9 cellular contexts compared by ENCODE assay signal in genomic region chr5:122313001-122313402, GRCh38. TPM values are rescaled to one million over a fixed set of nuclear protein-coding genes. Genes with fewer than 3 reads are reported as not detected.
DNase-seq lines count a peak whose midpoint lies in the region; ATAC-seq and TF ChIP-seq lines count a peak whose summit lies in the region.
"Had no signal": no experiment of that assay in that cellular context is flagged by ENCODE, and none has a peak within 500 bp of the region (broad histone marks: within the 10 kb centered on the region; RNA-seq: fewer than 3 reads in every experiment).

No MANE protein-coding gene starts in this region.

- H3K27ac Mint-ChIP-seq in neural progenitor cell: peak overlapping the region; percentile 50
- no peak overlapping the region for H3K27ac Mint-ChIP-seq in activated CD4-positive, alpha-beta memory T cell treated with anti-CD3 and anti-CD28 coated beads, Interleukin-2, amount 10 ng/mL, durations not matched to agents 7 days and 5 days

- peaks cover 18% of the 10 kb centered on the region for H3K4me1 Mint-ChIP-seq in neural progenitor cell
- peaks cover 4% of the 10 kb centered on the region for H3K4me1 Mint-ChIP-seq in activated CD4-positive, alpha-beta memory T cell treated with anti-CD3 and anti-CD28 coated beads, Interleukin-2, amount 10 ng/mL, durations not matched to agents 7 days and 5 days

- H3K27me3 Mint-ChIP-seq in neural progenitor cell (ENCODE audit: insufficient read depth, low read depth): peaks cover 17% of the 10 kb centered on the region
- peaks cover 45% of the 10 kb centered on the region for H3K27me3 Mint-ChIP-seq in activated CD4-positive, alpha-beta memory T cell treated with anti-CD3 and anti-CD28 coated beads, Interleukin-2, amount 10 ng/mL, durations not matched to agents 7 days and 5 days

- H2AFZ ChIP-seq in OCI-LY3 (ENCODE audit: low read depth, low read length) (peak overlapping the region; percentile 69; the same call in 1 of the 2 replicates), neural progenitor cell (replicated peaks) (peak overlapping the region; percentile 97)

- H3K9me3 ChIP-seq in OCI-LY3 (ENCODE audit: insufficient read depth, low read length): peaks cover 3% of the 10 kb centered on the region; the same call in 1 of the 2 replicates
- H3K9me3 ChIP-seq in neural progenitor cell (ENCODE audit: low read depth): no peaks in the 10 kb centered on the region

- POLR2A ChIA-PET in activated CD4-positive, alpha-beta memory T cell treated with anti-CD3 and anti-CD28 coated beads, Interleukin-2, amount 10 ng/mL, durations not matched to agents 7 days and 5 days (lab: Charles Lee): no interaction called here

- peaks cover 23% of the 10 kb centered on the region for H3F3A ChIP-seq in neural progenitor cell (ENCODE audit: low read depth)

- H3K4me3 Mint-ChIP-seq in neural progenitor cell: peak overlapping the region; percentile 98
- H3K4me3 Mint-ChIP-seq in activated CD4-positive, alpha-beta memory T cell treated with anti-CD3 and anti-CD28 coated beads, Interleukin-2, amount 10 ng/mL, durations not matched to agents 7 days and 5 days: no peak overlapping the region

- H3K4me1 ChIP-seq in OCI-LY3 (ENCODE audit: low read length): peaks cover 43% of the 10 kb centered on the region
- H3K4me1 ChIP-seq in neural progenitor cell: peaks cover 20% of the 10 kb centered on the region

- ATAC-seq in GM19397 (IDR thresholded peaks at IDR 0.05; ENCODE audit: unreplicated experiment): no peak

- H3K9ac ChIP-seq in OCI-LY3 (ENCODE audit: low read length): peak overlapping the region; percentile 88
- no peak overlapping the region for H3K9ac ChIP-seq in neural progenitor cell

- H3K4me2 ChIP-seq in OCI-LY3 (ENCODE audit: low read length): peak overlapping the region; percentile 100
- H3K4me2 ChIP-seq in neural progenitor cell: peak overlapping the region; percentile 90

- H3K79me2 ChIP-seq in OCI-LY3 (ENCODE audit: low read length) (peaks cover 48% of the 10 kb centered on the region), neural progenitor cell (ENCODE audit: low read depth) (no peaks in the 10 kb centered on the region)

- peaks cover 12% of the 10 kb centered on the region for H3K36me3 ChIP-seq in OCI-LY3 (replicated peaks; ENCODE audit: low read depth, low read length)
- no peaks in the 10 kb centered on the region for H3K36me3 ChIP-seq in neural progenitor cell

- no peak for TF ChIP-seq CTCF in OCI-LY3 (IDR thresholded peaks at IDR 0.05; ENCODE audit: low read depth, low read length)
- no peak for TF ChIP-seq CTCF in neural progenitor cell (IDR thresholded peaks at IDR 0.05)

- H3K36me3 Mint-ChIP-seq in neural progenitor cell: no peaks in the 10 kb centered on the region
- no peaks in the 10 kb centered on the region for H3K36me3 Mint-ChIP-seq in activated CD4-positive, alpha-beta memory T cell treated with anti-CD3 and anti-CD28 coated beads, Interleukin-2, amount 10 ng/mL, durations not matched to agents 7 days and 5 days (ENCODE audit: low read depth)

- no peaks in the 10 kb centered on the region for H3K27me3 ChIP-seq in OCI-LY3 (ENCODE audit: low read depth, low read length)
- peaks cover 52% of the 10 kb centered on the region for H3K27me3 ChIP-seq in neural progenitor cell

- DNase-seq in Ammon's horn (ENCODE audit: low spot score) (peak; percentile 21), fibroblast of the conjunctiva (ENCODE audit: low read depth) (peak; percentile 10), neural progenitor cell (ENCODE audit: low spot score) (peak; percentile 64), middle frontal gyrus (ENCODE audit: extremely low spot score, low spot score) (no peak)
- no peak for DNase-seq in activated CD4-positive, alpha-beta memory T cell treated with anti-CD3 and anti-CD28 coated beads, Interleukin-2, amount 10 ng/mL, durations not matched to agents 7 days and 5 days
- no peak for DNase-seq in activated T-cell treated with anti-CD3 and anti-CD28 coated beads, Interleukin-2, amount 50 U/mL, for 48 hours
- DNase-seq: stimulated activated CD4-positive, alpha-beta T cell treated with anti-CD3 and anti-CD28 coated beads, Interleukin-2, amount 100 ng/mL, for 48 hours had no signal

- CTCF ChIA-PET in activated CD4-positive, alpha-beta memory T cell treated with anti-CD3 and anti-CD28 coated beads, Interleukin-2, amount 10 ng/mL, durations not matched to agents 7 days and 5 days (lab: Charles Lee): no interaction called here

- H3K9me3 Mint-ChIP-seq in neural progenitor cell: no peaks in the 10 kb centered on the region
- no peaks in the 10 kb centered on the region for H3K9me3 Mint-ChIP-seq in activated CD4-positive, alpha-beta memory T cell treated with anti-CD3 and anti-CD28 coated beads, Interleukin-2, amount 10 ng/mL, durations not matched to agents 7 days and 5 days

- H3K4me3 ChIP-seq in OCI-LY3 (ENCODE audit: low read length): peak overlapping the region; percentile 97
- H3K4me3 ChIP-seq in neural progenitor cell: peak overlapping the region; percentile 87

- H4K20me1 ChIP-seq in OCI-LY3 (ENCODE audit: insufficient read depth, low read length) (no peaks in the 10 kb centered on the region), neural progenitor cell (ENCODE audit: low read depth) (no peaks in the 10 kb centered on the region)

- H3K27ac ChIP-seq in OCI-LY3 (ENCODE audit: low read length): peak overlapping the region; percentile 41
- H3K27ac ChIP-seq in neural progenitor cell: no peak overlapping the region

RNA-seq across cellular contexts. Expression of gene SNCAIP, which starts 1.0 kb away (rescaled TPM):
- 4.8 and 5.4 TPM in 2 replicates for total RNA-seq in neural progenitor cell (ENCODE audit: low replicate concordance)
- not detected for total RNA-seq in activated CD4-positive, alpha-beta memory T cell treated with anti-CD3 and anti-CD28 coated beads, Interleukin-2, amount 10 ng/mL, durations not matched to agents 7 days and 5 days

Comparison
In these comparisons a context has a peak if more than half of its experiments do, and no peak if none do; other contexts are left out.
1. DNase-seq: peak in Ammon's horn (single experiment), fibroblast of the conjunctiva (single experiment) and neural progenitor cell (single experiment); none in activated CD4-positive, alpha-beta memory T cell treated with anti-CD3 and anti-CD28 coated beads, Interleukin-2, amount 10 ng/mL, durations not matched to agents 7 days and 5 days (single experiment), middle frontal gyrus (single experiment) and activated T-cell treated with anti-CD3 and anti-CD28 coated beads, Interleukin-2, amount 50 U/mL, for 48 hours (0 of 2).